In the genomic region with DNA sequence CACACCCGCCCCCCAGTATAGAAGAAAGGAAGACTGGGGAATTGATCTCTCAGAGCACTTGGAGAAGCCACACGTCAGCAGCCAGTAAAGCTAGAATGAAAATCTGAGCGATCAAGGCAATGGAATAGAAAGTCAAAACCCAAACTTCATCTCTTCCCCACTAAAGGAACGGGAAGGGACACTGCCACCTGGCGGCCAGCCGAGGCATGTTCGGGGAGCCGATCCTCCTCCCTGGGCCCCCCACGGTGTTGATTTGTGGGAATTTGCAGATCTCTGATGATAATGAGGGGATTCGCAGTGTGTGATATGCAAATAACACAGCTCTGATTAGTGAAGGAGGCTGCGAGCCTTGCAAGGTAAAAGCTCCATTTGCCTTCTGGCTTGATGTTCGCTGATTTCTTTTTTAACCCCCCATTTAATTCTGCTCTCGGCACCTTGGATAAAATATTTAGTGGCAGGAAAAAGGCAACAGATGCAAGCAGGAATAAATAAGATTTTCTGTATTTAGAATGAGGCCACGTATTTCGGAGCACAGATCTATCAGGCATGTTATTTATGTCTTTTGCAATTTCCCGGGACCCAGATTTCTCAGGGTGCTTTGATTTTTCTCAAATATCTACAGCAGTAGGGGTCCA, we compare ENCODE assay signal across 8 cellular contexts.
A peak's percentile ranks its signal among the peaks of the same experiment; 100 is the strongest.
DNase-seq lines count a peak whose midpoint lies in the region; ATAC-seq and TF ChIP-seq lines count a peak whose summit lies in the region.

No MANE protein-coding gene starts in this region.

- H3K27me3 Mint-ChIP-seq in natural killer cell (ENCODE audit: low read depth in 2 of 2) = peaks cover 0 to 2% of the 10 kb centered on the region in 2 donors

- H3K36me3 Mint-ChIP-seq in natural killer cell = no peaks in the 10 kb centered on the region

- H3K27ac Mint-ChIP-seq in natural killer cell = no peak overlapping the region

- no peak overlapping the region for H3K4me3 ChIP-seq in Jurkat, Clone E6-1 (ENCODE audit: low read length)
- no peak overlapping the region for H3K4me3 ChIP-seq in WI38 (ENCODE audit: low read depth, low read length)

- intact Hi-C loops in natural killer cell (cut with micrococcal nuclease) = no loop called here

- DNase-seq in stimulated activated CD4-positive, alpha-beta T cell treated with anti-CD3 and anti-CD28 coated beads, Interleukin-12 subunit alpha, Interleukin-12 subunit beta, amount 100 ng/mL, for 48 hours (ENCODE audit: low read depth in 2 of 3, low spot score in 1 of 3) = peak in 2 of 3 donors; percentile 17 to 29
- DNase-seq in stimulated activated CD4-positive, alpha-beta T cell treated with anti-CD3 and anti-CD28 coated beads, Interleukin-4, amount 100 ng/mL, for 4 hours = no peak
- DNase-seq in Jurkat, Clone E6-1 (ENCODE audit: low read depth, low spot score) = peak; percentile 18
- DNase-seq in hepatic stellate cell (ENCODE audit: low spot score) = peak; percentile 18
- peak; percentile 12 to 13 for DNase-seq in stimulated activated CD8-positive, alpha-beta memory T cell treated with anti-CD3 and anti-CD28 coated beads, Interleukin-2, amount 100 ng/mL, for 48 hours (ENCODE audit: low read depth in 2 of 2)
- no peak for DNase-seq in NCI-H226
- DNase-seq in natural killer cell = no peak

- H3K9me3 Mint-ChIP-seq in natural killer cell = no peaks in the 10 kb centered on the region

- ATAC-seq in natural killer cell = no peak

- TF ChIP-seq CTCF in WI38 (IDR thresholded peaks at IDR 0.05; ENCODE audit: low read depth, low read length) (peak; percentile 30), natural killer cell (IDR thresholded peaks at IDR 0.05) (no peak)

- H3K4me3 Mint-ChIP-seq in natural killer cell = no peak overlapping the region

- H3K4me1 Mint-ChIP-seq in natural killer cell = no peaks in the 10 kb centered on the region

Comparison
In these comparisons a context has a peak if more than half of its experiments do, and no peak if none do; other contexts are left out.
1. DNase-seq: peak in stimulated activated CD4-positive, alpha-beta T cell treated with anti-CD3 and anti-CD28 coated beads, Interleukin-12 subunit alpha, Interleukin-12 subunit beta, amount 100 ng/mL, for 48 hours (2 of 3), Jurkat, Clone E6-1 (single experiment), hepatic stellate cell (single experiment) and stimulated activated CD8-positive, alpha-beta memory T cell treated with anti-CD3 and anti-CD28 coated beads, Interleukin-2, amount 100 ng/mL, for 48 hours (2 of 2); none in stimulated activated CD4-positive, alpha-beta T cell treated with anti-CD3 and anti-CD28 coated beads, Interleukin-4, amount 100 ng/mL, for 4 hours (0 of 2), NCI-H226 (single experiment) and natural killer cell (single experiment).